ENCODE assay signal across 1 cellular context in genomic region chr2:20224716-20225293, GRCh38.
A peak's percentile ranks its signal among the peaks of the same experiment; 100 is the strongest.
TF ChIP-seq lines count a peak whose summit lies in the region.

Gene SDC1, minus strand, starts transcription at chr2:20225130. Its CDS starts 263 bp downstream, at chr2:20224867.

TF ChIP-seq in WTC11, 78 proteins besides CTCF, POLR2A, EP300 and RAD21 (continued from another document and continues in another):
- TF ChIP-seq ZNF532 (CRISPR knock-in tag; IDR thresholded peaks at IDR 0.05; ENCODE audit: borderline replicate concordance) (no peak), ETV6 (CRISPR knock-in tag; IDR thresholded peaks at IDR 0.05) (peak; percentile 65; the same call in 1 of the 2 replicates), ELF4 (CRISPR knock-in tag; IDR thresholded peaks at IDR 0.05; ENCODE audit: low read depth) (peak; percentile 17; the same call in 1 of the 2 replicates), NR1H2 (CRISPR knock-in tag; IDR thresholded peaks at IDR 0.05) (no peak), SMAD3 (CRISPR knock-in tag; IDR thresholded peaks at IDR 0.05; ENCODE audit: borderline replicate concordance) (no peak), TEAD1 (CRISPR knock-in tag; IDR thresholded peaks at IDR 0.05) (peak; percentile 61; the same call in 1 of the 2 replicates), USF1 (CRISPR knock-in tag; IDR thresholded peaks at IDR 0.05) (no peak; the same call in 1 of the 2 replicates), FOXP1 (CRISPR knock-in tag; IDR thresholded peaks at IDR 0.05; ENCODE audit: borderline replicate concordance) (peak; percentile 86), JAZF1 (CRISPR knock-in tag; IDR thresholded peaks at IDR 0.05) (no peak), HMGXB4 (CRISPR knock-in tag; IDR thresholded peaks at IDR 0.05) (no peak), OVOL2 (CRISPR knock-in tag; IDR thresholded peaks at IDR 0.05; ENCODE audit: borderline replicate concordance) (no peak), MAX (CRISPR knock-in tag; IDR thresholded peaks at IDR 0.05) (peak; percentile 5; the same call in 1 of the 2 replicates), ZNF263 (CRISPR knock-in tag; IDR thresholded peaks at IDR 0.05; ENCODE audit: low read depth) (no peak), ZBTB43 (CRISPR knock-in tag; IDR thresholded peaks at IDR 0.05) (peak; percentile 78; the same call in 1 of the 2 replicates), FOXP4 (CRISPR knock-in tag; IDR thresholded peaks at IDR 0.05) (peak; percentile 67; the same call in 1 of the 2 replicates), CREB1 (CRISPR knock-in tag; IDR thresholded peaks at IDR 0.05) (peak; percentile 48; the same call in 1 of the 2 replicates), PREB (CRISPR knock-in tag; IDR thresholded peaks at IDR 0.05; ENCODE audit: borderline replicate concordance) (no peak), FOXJ3 (CRISPR knock-in tag; IDR thresholded peaks at IDR 0.05; ENCODE audit: borderline replicate concordance) (no peak), MXD4 (CRISPR knock-in tag; IDR thresholded peaks at IDR 0.05; ENCODE audit: borderline replicate concordance) (no peak), ZNF121 (CRISPR knock-in tag; IDR thresholded peaks at IDR 0.05) (no peak), HMGA2 (CRISPR knock-in tag; IDR thresholded peaks at IDR 0.05) (no peak), ESRRA (CRISPR knock-in tag; IDR thresholded peaks at IDR 0.05; ENCODE audit: borderline replicate concordance) (0 out of 2 replicates have a peak, but pooled peaks have one; percentile 41), AR (CRISPR knock-in tag; IDR thresholded peaks at IDR 0.05) (no peak), MYBL2 (CRISPR knock-in tag; IDR thresholded peaks at IDR 0.05) (0 out of 2 replicates have a peak, but pooled peaks have one; percentile 57), PRRX2 (CRISPR knock-in tag; IDR thresholded peaks at IDR 0.05) (no peak), ATF3 (CRISPR knock-in tag; conservative IDR thresholded peaks at IDR 0.05) (no peak), SP1 (CRISPR knock-in tag; conservative IDR thresholded peaks at IDR 0.05) (peak; percentile 61; the same call in 1 of the 2 replicates), NFYB (CRISPR knock-in tag; conservative IDR thresholded peaks at IDR 0.05; ENCODE audit: low read depth) (0 out of 2 replicates have a peak, but pooled peaks have one; percentile 25), MLX (CRISPR knock-in tag; IDR thresholded peaks at IDR 0.05) (no peak), ZNF425 (CRISPR knock-in tag; conservative IDR thresholded peaks at IDR 0.05) (no peak), ZNF396 (CRISPR knock-in tag; IDR thresholded peaks at IDR 0.05; ENCODE audit: borderline replicate concordance) (no peak), GABPB1 (CRISPR knock-in tag; IDR thresholded peaks at IDR 0.05) (no peak), AFF4 (CRISPR knock-in tag; IDR thresholded peaks at IDR 0.05; ENCODE audit: borderline replicate concordance) (no peak), ZNF138 (CRISPR knock-in tag; conservative IDR thresholded peaks at IDR 0.05) (no peak)
